1 cellular context compared by ENCODE assay signal in genomic region chr14:99774526-99775307, GRCh38.
TF ChIP-seq lines count a peak whose summit lies in the region.

No MANE protein-coding gene starts in this region.

TF ChIP-seq in HepG2, 621 proteins besides CTCF, POLR2A, EP300 and RAD21 (continued from another document):
- no peak for TF ChIP-seq GMEB2 (CRISPR knock-in tag; IDR thresholded peaks at IDR 0.05; ENCODE audit: low read depth)
- TF ChIP-seq HNRNPL (IDR thresholded peaks at IDR 0.05; ENCODE audit: low read depth, low read length) = no peak
- no peak for TF ChIP-seq RERE (CRISPR knock-in tag; IDR thresholded peaks at IDR 0.05; ENCODE audit: low read depth)
- no peak for TF ChIP-seq ZNF768 (CRISPR knock-in tag; IDR thresholded peaks at IDR 0.05)
- TF ChIP-seq ZNF138 (CRISPR knock-in tag; IDR thresholded peaks at IDR 0.05; ENCODE audit: low read depth) = no peak
- TF ChIP-seq ZNF720 (CRISPR knock-in tag; IDR thresholded peaks at IDR 0.05) = no peak
- TF ChIP-seq ZNF276 (CRISPR knock-in tag; IDR thresholded peaks at IDR 0.05; ENCODE audit: low read depth) = no peak
